In genomic region chr5:15993334-15993733, GRCh38 we compare ENCODE assay signal across 1 cellular context.
TF ChIP-seq lines count a peak whose summit lies in the region.

No MANE protein-coding gene starts in this region.

TF ChIP-seq in IMR-90, 13 proteins besides CTCF, POLR2A, EP300 and RAD21 (continued from another document):
- TF ChIP-seq NFE2L2 (IDR thresholded peaks at IDR 0.05; ENCODE audit: low read depth, low read length) (no peak), FOS (IDR thresholded peaks at IDR 0.05; ENCODE audit: low read depth, low read length) (no peak)
